Comparison of ENCODE assay signal across 8 cellular contexts in the genomic region with DNA sequence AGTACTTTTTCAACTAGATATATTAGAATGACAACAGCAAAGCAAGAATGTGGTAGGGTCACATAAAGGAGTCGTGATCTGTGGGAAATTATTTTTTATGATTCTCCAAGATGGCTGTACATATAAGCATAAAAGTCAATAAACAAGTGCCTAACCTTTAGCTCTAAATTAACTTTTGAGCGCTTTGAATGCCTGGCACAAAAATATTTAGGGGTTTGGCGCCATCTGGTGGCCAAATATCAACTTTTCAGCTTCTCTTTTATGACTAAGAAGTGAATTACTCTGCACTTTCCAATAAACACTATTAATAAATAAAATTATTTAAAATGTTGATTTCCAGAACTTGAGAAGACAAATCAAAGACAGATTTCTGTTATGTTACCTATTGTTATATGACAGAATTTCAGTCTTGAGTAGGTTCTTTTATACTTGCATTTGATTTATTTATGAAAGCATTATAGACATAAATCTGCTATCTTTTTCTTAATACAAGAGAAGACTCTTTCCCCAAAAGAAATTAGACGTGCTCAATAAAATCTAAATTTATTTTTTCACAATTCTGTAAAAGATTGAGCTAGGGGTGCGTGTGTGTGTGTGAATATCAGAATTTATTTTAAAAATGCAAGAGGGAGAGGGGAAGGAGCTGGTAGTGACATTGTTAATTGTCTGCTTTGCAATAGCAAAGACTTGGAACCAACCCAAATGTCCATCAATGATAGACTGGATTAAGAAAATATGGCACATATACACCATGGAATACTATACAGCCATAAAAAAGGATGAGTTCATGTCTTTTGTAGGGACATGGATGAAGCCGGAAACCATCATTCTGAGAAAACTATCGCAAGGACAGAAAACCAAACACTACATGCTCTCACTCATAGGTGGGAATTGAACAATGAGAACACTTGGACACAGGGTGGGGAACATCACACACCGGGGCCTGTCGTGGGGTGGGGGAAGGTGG. TPM values are rescaled to one million over a fixed set of nuclear protein-coding genes. Genes with fewer than 3 reads are reported as not detected.
DNase-seq lines count a peak whose midpoint lies in the region; TF ChIP-seq lines count a peak whose summit lies in the region.

No MANE protein-coding gene starts in this region.

- no peak for TF ChIP-seq CTCF in lower leg skin (IDR thresholded peaks at IDR 0.05)

- intact Hi-C loops in lower leg skin (cut with DNase I; ENCODE audit: low total_unique reads) = no loop called here

- no peak overlapping the region for H3K4me3 ChIP-seq in lower leg skin (ENCODE audit: low read depth, poor library complexity, severe bottlenecking)

- DNase-seq in DMS 273 treated with DMSO at 0.1 percent for 48 hours (lab: John Stamatoyannopoulos, UW) = peak; percentile 7
- DNase-seq in HCEC 1CT = peak; percentile 51
- peak; percentile 25 for DNase-seq in NCI-H345 (lab: John Stamatoyannopoulos, UW)
- peak; percentile 64 for DNase-seq in activated CD4-positive, CD25-positive, alpha-beta regulatory T cell treated with anti-CD3 and anti-CD28 coated beads, Interleukin-2, amount 50 U/mL, for 16 hours (ENCODE audit: low read depth, low spot score)
- DNase-seq in cerebellar cortex (ENCODE audit: low spot score) = peak; percentile 68
- DNase-seq in lower leg skin (ENCODE audit: low spot score in 2 of 2) = peak; percentile 66 to 89
- peak; percentile 73 for DNase-seq in stimulated activated CD8-positive, alpha-beta memory T cell treated with anti-CD3 and anti-CD28 coated beads, Interleukin-12 subunit alpha, Interleukin-12 subunit beta, amount 100 ng/mL, for 1 hour (ENCODE audit: low read depth)
- no peak for DNase-seq in GM19240 (ENCODE audit: insufficient read length, low spot score)

- WGBS in lower leg skin, 2 donors = 56 to 57% methylated on average over 9 of the region's 9 CpGs

- TF ChIP-seq POLR2A in lower leg skin (IDR thresholded peaks at IDR 0.05) = no peak

RNA-seq across cellular contexts. Expression of gene ARRDC3, which starts 36.7 kb away (rescaled TPM):
- 100 to 1,000 TPM in 1 of 4 donors, 10 to 100 TPM in 3; 67.1 to 119 (median 76.1) TPM for total RNA-seq in lower leg skin
